8 cellular contexts compared by ENCODE assay signal in the genomic region with DNA sequence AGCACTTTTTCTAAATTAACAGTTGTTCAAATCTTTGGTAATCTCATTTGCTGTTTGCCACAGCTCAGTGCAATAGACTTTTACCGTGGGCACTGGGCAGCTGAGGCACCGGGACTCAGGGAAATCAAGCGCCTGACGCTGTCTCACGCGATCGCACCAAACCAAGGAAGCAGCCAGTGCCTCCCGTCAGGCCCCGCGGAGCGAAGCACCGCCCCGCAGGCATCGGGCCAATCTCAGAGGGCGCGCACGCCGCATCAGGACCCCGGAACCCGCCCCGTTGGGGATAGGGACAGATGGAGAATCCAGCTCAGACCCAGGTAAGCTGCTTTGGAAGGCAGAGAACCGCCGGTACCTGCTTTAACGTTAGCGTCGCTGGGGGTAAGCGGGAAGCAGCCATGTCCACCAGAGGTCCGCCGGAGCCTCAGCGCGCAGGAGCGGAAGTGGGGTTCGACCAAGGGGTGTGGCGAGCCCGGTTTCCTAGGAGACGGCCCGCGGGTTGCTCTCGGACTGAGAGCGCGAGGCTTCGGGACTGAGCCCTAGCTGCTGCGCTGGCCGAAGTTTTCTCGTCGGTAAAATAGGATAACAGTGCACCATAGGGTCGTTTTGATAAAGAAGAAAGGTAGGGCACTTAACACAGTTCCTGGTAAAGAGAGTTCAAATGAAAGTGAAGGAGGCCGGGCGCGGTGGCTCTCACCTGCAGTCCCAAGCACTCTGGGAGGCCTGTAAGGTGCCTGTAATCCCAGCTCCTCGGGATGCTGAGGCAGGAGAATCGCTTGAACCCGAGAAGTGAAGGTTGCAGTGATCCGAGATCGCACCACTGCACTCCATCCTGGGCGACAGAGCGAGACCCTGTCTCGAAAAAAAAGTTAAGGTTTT. TPM values are rescaled to one million over a fixed set of nuclear protein-coding genes. Genes with fewer than 3 reads are reported as not detected.
DNase-seq lines count a peak whose midpoint lies in the region; ATAC-seq, FAIRE-seq and TF ChIP-seq lines count a peak whose summit lies in the region.

Gene LYRM2, minus strand, starts transcription at position 428 of the 876 bp plus-strand sequence. Its CDS starts 31 bp downstream, at position 397.

- 0 out of 2 replicates have a peak, but pooled peaks have one; percentile 2 for TF ChIP-seq CTCF in BE2C (IDR thresholded peaks at IDR 0.05; ENCODE audit: low read depth, low read length)

- peak; percentile 95 for FAIRE-seq in GM19239 (lab: Jason Lieb, UNC)

- H3K4me1 ChIP-seq in BE2C = no peaks in the 10 kb centered on the region; the same call in 1 of the 2 replicates

- no peaks in the 10 kb centered on the region for H3K9me3 ChIP-seq in BE2C

- peak; percentile 97 for ATAC-seq in HG03457 (IDR thresholded peaks at IDR 0.05; ENCODE audit: unreplicated experiment)

- no peaks in the 10 kb centered on the region for H3K27me3 ChIP-seq in BE2C

- DNase-seq in BE2C (peak; percentile 95), GM19239 (ENCODE audit: insufficient read length, low spot score) (peak; percentile 72), NCI-H524 treated with DMSO at 0.1 percent for 48 hours (lab: John Stamatoyannopoulos, UW) (peak; percentile 56), kidney tubule cell (ENCODE audit: low spot score) (peak; percentile 94)
- peak; percentile 88 to 89 for DNase-seq in activated CD4-positive, alpha-beta T cell treated with anti-CD3 and anti-CD28 coated beads for 4 hours
- DNase-seq in stimulated activated CD4-positive, alpha-beta T cell treated with anti-CD3 and anti-CD28 coated beads, Interleukin-1b, Interleukin-23, amount 100 ng/mL, for 24 hours (ENCODE audit: low read depth in 4 of 4, low spot score in 1 of 4) = peak; percentile 82 to 90 (median 84)

- H3K36me3 ChIP-seq in BE2C = peaks cover 34% of the 10 kb centered on the region

- peak within 1 kb of the TSS; percentile 92 for H3K27ac ChIP-seq in cingulate gyrus (ENCODE audit: low read depth, low read length)

- peak within 1 kb of the TSS; percentile 75 for H3K4me3 ChIP-seq in BE2C (ENCODE audit: low read depth, low read length)

RNA-seq across cellular contexts. Expression of gene LYRM2, which starts in this region (rescaled TPM):
- 41.2 TPM for polyA plus RNA-seq in BE2C (2012; ENCODE audit: insufficient read depth, insufficient read length, low read depth)

Comparison
In these comparisons a context has a peak if more than half of its experiments do, and no peak if none do; other contexts are left out.
1. Peak in every context shown above with its lines: DNase-seq, ATAC-seq, H3K4me3 ChIP-seq and H3K27ac ChIP-seq.